ENCODE assay signal across 11 cellular contexts in genomic region chr22:36362077-36362476, GRCh38. TPM values are rescaled to one million over a fixed set of nuclear protein-coding genes. Genes with fewer than 3 reads are reported as not detected.
DNase-seq lines count a peak whose midpoint lies in the region; ATAC-seq and TF ChIP-seq lines count a peak whose summit lies in the region.
"Had no signal": no experiment of that assay in that cellular context is flagged by ENCODE, and none has a peak within 500 bp of the region (broad histone marks: within the 10 kb centered on the region; RNA-seq: fewer than 3 reads in every experiment).

No MANE protein-coding gene starts in this region.

- no peak for TF ChIP-seq CTCF in SK-N-SH (IDR thresholded peaks at IDR 0.05)
- TF ChIP-seq CTCF in adrenal gland (IDR thresholded peaks at IDR 0.05), result no peak
- no peak for TF ChIP-seq CTCF in liver (IDR thresholded peaks at IDR 0.05; ENCODE audit: low read depth, low read length, missing input control)
- TF ChIP-seq CTCF in stomach (IDR thresholded peaks at IDR 0.05), result no peak

- peaks cover 54% of the 10 kb centered on the region for H3F3A ChIP-seq in SK-N-SH (replicated peaks; ENCODE audit: insufficient read depth)

- intact Hi-C loops in adrenal gland (cut with DNase I), result no loop called here
- intact Hi-C loops in stomach (cut with DNase I; ENCODE audit: low total_unique reads), result loop anchor here (10.0 kb wide), 1 partner anchor 113 kb away; no protein-coding TSS in a partner anchor

- H3K27ac ChIP-seq in SK-N-SH (ENCODE audit: low read depth in 2 of 2, low read length in 1 of 2), result peak overlapping the region in 1 of 2 experiments; percentile 84; a peak in 1 of 4 replicates
- H3K27ac ChIP-seq in adrenal gland, result peak overlapping the region in 3 of 5 donors; percentile 26 to 86 (median 69)
- H3K27ac ChIP-seq in liver (ENCODE audit: low read depth in 1 of 2, low read length in 2 of 2), result peak overlapping the region; percentile 62 to 77
- H3K27ac ChIP-seq in stomach, result peak overlapping the region; percentile 82 to 100 (median 95)

- CTCF ChIA-PET in SK-N-SH (lab: Yijun Ruan, JAX), result interaction anchor here (1.4 kb wide), 1 partner anchor 108 kb away, joined by 5 read pairs; no protein-coding TSS in a partner anchor

- POLR2A ChIA-PET in SK-N-SH (lab: Yijun Ruan, JAX), result interaction anchor here (0.6 to 1.2 kb wide), 2 partner anchors 10 to 17 kb away, joined by 3 to 4 read pairs; no protein-coding TSS in a partner anchor

- peak overlapping the region; percentile 75 for H3K4me2 ChIP-seq in SK-N-SH

- DNase-seq in SK-N-SH, result no peak
- no peak for DNase-seq in adrenal gland
- DNase-seq in stomach, result no peak
- no peak for DNase-seq in kidney tubule cell (ENCODE audit: low spot score)
- DNase-seq in NCI-H526 treated with DMSO at 0.1 percent for 48 hours (lab: John Stamatoyannopoulos, UW), result no peak
- DNase-seq: activated CD8-positive, alpha-beta memory T cell treated with anti-CD3 and anti-CD28 coated beads, Interleukin-2, amount 50 U/mL, for 48 hours; NCI-H1436; SHP77 had no signal

- TF ChIP-seq RAD21 in SK-N-SH (IDR thresholded peaks at IDR 0.05; ENCODE audit: low read length), result no peak
- TF ChIP-seq RAD21 in liver (IDR thresholded peaks at IDR 0.05), result no peak

- H3K9me3 ChIP-seq in SK-N-SH, result no peaks in the 10 kb centered on the region
- no peaks in the 10 kb centered on the region for H3K9me3 ChIP-seq in adrenal gland (replicated peaks in 1 of 3)
- no peaks in the 10 kb centered on the region for H3K9me3 ChIP-seq in liver (ENCODE audit: control insufficient read depth in 4 of 4, low read length in 3 of 4)
- H3K9me3 ChIP-seq in stomach, result no peaks in the 10 kb centered on the region

- no peak for ATAC-seq in SK-N-SH treated with all-trans-retinoic acid at 6 μM for 48 hours
- no peak for ATAC-seq in GM21529 (IDR thresholded peaks at IDR 0.05; ENCODE audit: unreplicated experiment)

- H4K20me1 ChIP-seq in SK-N-SH (ENCODE audit: insufficient read depth), result peaks cover 99% of the 10 kb centered on the region

- peaks cover 4 to 5% of the 10 kb centered on the region in 2 experiments for H3K36me3 ChIP-seq in SK-N-SH (replicated peaks in 1 of 2; ENCODE audit: control insufficient read depth in 1 of 2, insufficient read depth in 2 of 2, low read length in 1 of 2)
- H3K36me3 ChIP-seq in adrenal gland (replicated peaks in 1 of 2), result no peaks in the 10 kb centered on the region
- H3K36me3 ChIP-seq in liver (ENCODE audit: control insufficient read depth in 4 of 4, insufficient read depth in 3 of 4, low read depth in 1 of 4, low read length in 3 of 4), result no peaks in the 10 kb centered on the region
- H3K36me3 ChIP-seq in stomach, result peaks cover 0 to 5% (median 4%) of the 10 kb centered on the region in 4 donors

- H3K4me3 ChIP-seq in SK-N-SH (ENCODE audit: low read depth in 2 of 2, low read length in 1 of 2), result no peak overlapping the region
- H3K4me3 ChIP-seq in adrenal gland, result no peak overlapping the region
- no peak overlapping the region for H3K4me3 ChIP-seq in liver (ENCODE audit: low read depth in 1 of 3, low read length in 3 of 3)
- H3K4me3 ChIP-seq in stomach, result peak overlapping the region in 1 of 4 donors; percentile 7

- H3K79me2 ChIP-seq in SK-N-SH (ENCODE audit: insufficient read depth), result peaks cover 100% of the 10 kb centered on the region

- WGBS in SK-N-SH (ENCODE audit: low lambda C conversion rate), result 82% methylated on average over 4 of the region's 4 CpGs
- 69 to 88% (median 80%) methylated on average over 4 of the region's 4 CpGs for WGBS in adrenal gland, 4 donors
- WGBS in liver, result 33% methylated on average over 4 of the region's 4 CpGs
- 55 to 86% (median 71%) methylated on average over 3 to 4 of the region's 4 CpGs for WGBS in stomach, 5 donors

- H3K9ac ChIP-seq in SK-N-SH, result no peak overlapping the region
- H3K9ac ChIP-seq in liver (ENCODE audit: low read depth in 1 of 2, low read length in 2 of 2), result no peak overlapping the region

- H3K27me3 ChIP-seq in SK-N-SH (ENCODE audit: insufficient read depth) (no peaks in the 10 kb centered on the region), adrenal gland (no peaks in the 10 kb centered on the region), liver (ENCODE audit: control insufficient read depth in 4 of 4, insufficient read depth in 4 of 4, low read length in 3 of 4) (no peaks in the 10 kb centered on the region), stomach (no peaks in the 10 kb centered on the region)

- no peaks in the 10 kb centered on the region for H3K9me2 ChIP-seq in SK-N-SH

- H2AFZ ChIP-seq in SK-N-SH (ENCODE audit: low read depth), result no peak overlapping the region

- no peak for TF ChIP-seq EP300 in SK-N-SH (IDR thresholded peaks at IDR 0.05; ENCODE audit: borderline replicate concordance in 1 of 2, low read depth in 1 of 2, low read length in 1 of 2)
- no peak for TF ChIP-seq EP300 in stomach (IDR thresholded peaks at IDR 0.05)

- peaks cover 36 to 86% of the 10 kb centered on the region in 2 experiments for H3K4me1 ChIP-seq in SK-N-SH (ENCODE audit: control insufficient read depth in 1 of 2, insufficient read depth in 2 of 2, low read depth in 1 of 2, low read length in 1 of 2)
- peaks cover 53 to 89% of the 10 kb centered on the region in 2 donors for H3K4me1 ChIP-seq in adrenal gland (replicated peaks in 1 of 2)
- peaks cover 34 to 70% (median 56%) of the 10 kb centered on the region in 4 donors for H3K4me1 ChIP-seq in liver (ENCODE audit: control insufficient read depth in 4 of 4, insufficient read depth in 4 of 4, low read length in 3 of 4)
- H3K4me1 ChIP-seq in stomach, result peaks cover 96 to 100% (median 100%) of the 10 kb centered on the region in 4 donors

- TF ChIP-seq POLR2A in adrenal gland (IDR thresholded peaks at IDR 0.05) (no peak), stomach (IDR thresholded peaks at IDR 0.05) (no peak)

TF ChIP-seq in SK-N-SH, 30 proteins besides CTCF, POLR2A, EP300 and RAD21 (continues in another document):
- no peak for TF ChIP-seq CHD2 (IDR thresholded peaks at IDR 0.05; ENCODE audit: low read length, partially characterized antibody)
- TF ChIP-seq GATA2 (CRISPR knock-in tag; IDR thresholded peaks at IDR 0.05), result no peak
- no peak for TF ChIP-seq YY1 (IDR thresholded peaks at IDR 0.05; ENCODE audit: low read depth)

TF ChIP-seq in SK-N-SH treated with all-trans-retinoic acid at 6 μM for 48 hours, 23 proteins besides CTCF, POLR2A, EP300 and RAD21 (continues in another document):
- TF ChIP-seq ZNF8 (CRISPR knock-in tag; IDR thresholded peaks at IDR 0.05) (no peak), ZNF565 (CRISPR knock-in tag; conservative IDR thresholded peaks at IDR 0.05; ENCODE audit: low read depth) (no peak), TSHZ2 (CRISPR knock-in tag; IDR thresholded peaks at IDR 0.05) (no peak)

TF ChIP-seq in liver, 16 proteins besides CTCF, POLR2A, EP300 and RAD21:
- TF ChIP-seq ZBTB33 (IDR thresholded peaks at IDR 0.05), result no peak
- TF ChIP-seq HNF4A (conservative IDR thresholded peaks at IDR 0.05), result peak; percentile 37 to 65

RNA-seq across cellular contexts. Expression of gene MYH9, which starts 25.7 kb away (rescaled TPM):
- polyA plus RNA-seq in SK-N-SH (2012; rRNA removed), result 202 and 303 TPM in 2 replicates
- polyA plus RNA-seq in SK-N-SH (2012; cell fraction: cytosol; rRNA removed), result 181 and 225 TPM in 2 replicates
- 401 and 439 TPM in 2 replicates for polyA plus RNA-seq in SK-N-SH (2012; cell fraction: nucleus; rRNA removed)
- total RNA-seq in adrenal gland, result 100 to 1,000 TPM; 294 to 427 (median 369) TPM
- 100 to 1,000 TPM in 2 of 3 donors, 10 to 100 TPM in 1; 96.2 to 164 (median 133) TPM for polyA plus RNA-seq in adrenal gland
- total RNA-seq in liver, result 100 to 1,000 TPM; 123 to 150 TPM
- 10 to 100 TPM; 32.3 to 74.1 TPM for polyA plus RNA-seq in liver
- 100 to 1,000 TPM; 155 to 620 (median 272) TPM for total RNA-seq in stomach
- polyA plus RNA-seq in stomach, result 10 to 100 TPM; 46.7 to 79.3 (median 54.3) TPM
